In genomic region chr1:236000781-236001180, GRCh38 we compare ENCODE assay signal across 17 cellular contexts.
A peak's percentile ranks its signal among the peaks of the same experiment; 100 is the strongest.
DNase-seq lines count a peak whose midpoint lies in the region; ATAC-seq and TF ChIP-seq lines count a peak whose summit lies in the region.
"Had no signal": no experiment of that assay in that cellular context is flagged by ENCODE, and none has a peak within 500 bp of the region (broad histone marks: within the 10 kb centered on the region; RNA-seq: fewer than 3 reads in every experiment).

No MANE protein-coding gene starts in this region.

- no peaks in the 10 kb centered on the region for H3K36me3 Mint-ChIP-seq in stimulated activated naive CD8-positive, alpha-beta T cell treated with anti-CD3 and anti-CD28 coated beads, Interleukin-15, Interleukin-2, amounts not matched to agents 100 ng/mL and 50 ng/mL, for 24 hours (ENCODE audit: low read depth)
- H3K36me3 Mint-ChIP-seq in activated CD8-positive, alpha-beta T cell treated with anti-CD3 and anti-CD28 coated beads for 36 hours (ENCODE audit: low read depth), result no peaks in the 10 kb centered on the region

- H3K4me3 Mint-ChIP-seq in stimulated activated naive CD8-positive, alpha-beta T cell treated with anti-CD3 and anti-CD28 coated beads, Interleukin-15, Interleukin-2, amounts not matched to agents 100 ng/mL and 50 ng/mL, for 24 hours, result no peak overlapping the region
- no peak overlapping the region for H3K4me3 Mint-ChIP-seq in activated CD8-positive, alpha-beta T cell treated with anti-CD3 and anti-CD28 coated beads for 36 hours
- H3K4me3 Mint-ChIP-seq: WTC11 had no signal

- H3K9me3 Mint-ChIP-seq in stimulated activated naive CD8-positive, alpha-beta T cell treated with anti-CD3 and anti-CD28 coated beads, Interleukin-15, Interleukin-2, amounts not matched to agents 100 ng/mL and 50 ng/mL, for 24 hours, result no peaks in the 10 kb centered on the region
- H3K9me3 Mint-ChIP-seq in activated CD8-positive, alpha-beta T cell treated with anti-CD3 and anti-CD28 coated beads for 36 hours, result peaks cover 2% of the 10 kb centered on the region
- H3K9me3 Mint-ChIP-seq: WTC11 had no signal

- ATAC-seq in stimulated activated naive CD8-positive, alpha-beta T cell treated with anti-CD3 and anti-CD28 coated beads, Interleukin-15, Interleukin-2, amounts not matched to agents 100 U/mL and 50 U/mL, for 24 hours, result no peak
- ATAC-seq in activated CD8-positive, alpha-beta T cell treated with anti-CD3 and anti-CD28 coated beads for 36 hours, result no peak
- ATAC-seq in aorta (ENCODE audit: low FRiP score), result no peak

- peak overlapping the region; percentile 98 for H3K27ac Mint-ChIP-seq in stimulated activated naive CD8-positive, alpha-beta T cell treated with anti-CD3 and anti-CD28 coated beads, Interleukin-15, Interleukin-2, amounts not matched to agents 100 ng/mL and 50 ng/mL, for 24 hours
- H3K27ac Mint-ChIP-seq in activated CD8-positive, alpha-beta T cell treated with anti-CD3 and anti-CD28 coated beads for 36 hours, result peak overlapping the region; percentile 97
- H3K27ac Mint-ChIP-seq: WTC11 had no signal

- H3K9me3 ChIP-seq in esophagus muscularis mucosa, result no peaks in the 10 kb centered on the region
- no peaks in the 10 kb centered on the region for H3K9me3 ChIP-seq in aorta (ENCODE audit: control insufficient read depth, low read length)

- H3K4me1 Mint-ChIP-seq in stimulated activated naive CD8-positive, alpha-beta T cell treated with anti-CD3 and anti-CD28 coated beads, Interleukin-15, Interleukin-2, amounts not matched to agents 100 ng/mL and 50 ng/mL, for 24 hours (ENCODE audit: low read depth), result peaks cover 46% of the 10 kb centered on the region
- H3K4me1 Mint-ChIP-seq in activated CD8-positive, alpha-beta T cell treated with anti-CD3 and anti-CD28 coated beads for 36 hours (ENCODE audit: low read depth), result peaks cover 45% of the 10 kb centered on the region

- no peaks in the 10 kb centered on the region for H3K27me3 Mint-ChIP-seq in stimulated activated naive CD8-positive, alpha-beta T cell treated with anti-CD3 and anti-CD28 coated beads, Interleukin-15, Interleukin-2, amounts not matched to agents 100 ng/mL and 50 ng/mL, for 24 hours
- H3K27me3 Mint-ChIP-seq in activated CD8-positive, alpha-beta T cell treated with anti-CD3 and anti-CD28 coated beads for 36 hours, result peaks cover 2% of the 10 kb centered on the region

- in situ Hi-C loops in GM13976 (cut with MboI; ENCODE audit: low sequenced_read_pairs, unreplicated experiment), result no loop called here

- TF ChIP-seq EP300 in esophagus muscularis mucosa (IDR thresholded peaks at IDR 0.05), result no peak

- H3K27ac ChIP-seq in esophagus muscularis mucosa (replicated peaks in 1 of 4), result peak overlapping the region; percentile 11 to 60 (median 44)
- H3K27ac ChIP-seq in aorta (ENCODE audit: low read depth in 1 of 2, low read length in 2 of 2), result no peak overlapping the region

- POLR2A ChIA-PET in activated CD8-positive, alpha-beta T cell treated with anti-CD3 and anti-CD28 coated beads for 36 hours (lab: Charles Lee), result no interaction called here

- 89% methylated on average over 6 of the region's 6 CpGs for WGBS in esophagus muscularis mucosa
- 92 to 93% methylated on average over 6 of the region's 6 CpGs for WGBS in aorta, 2 donors

- peaks cover 31 to 94% (median 87%) of the 10 kb centered on the region in 4 donors for H3K36me3 ChIP-seq in esophagus muscularis mucosa
- no peaks in the 10 kb centered on the region for H3K36me3 ChIP-seq in aorta (ENCODE audit: control insufficient read depth in 1 of 2, insufficient read depth in 2 of 2, low read length in 1 of 2)

- H3K27me3 ChIP-seq in esophagus muscularis mucosa, result no peaks in the 10 kb centered on the region
- no peaks in the 10 kb centered on the region for H3K27me3 ChIP-seq in aorta (ENCODE audit: control insufficient read depth in 1 of 2, insufficient read depth in 2 of 2, low read length in 1 of 2)

- H3K4me1 ChIP-seq in esophagus muscularis mucosa (peaks cover 16 to 28% (median 20%) of the 10 kb centered on the region in 4 donors), aorta (ENCODE audit: control insufficient read depth in 1 of 2, insufficient read depth in 2 of 2, low read length in 2 of 2) (no peaks in the 10 kb centered on the region)

- intact Hi-C loops in activated CD8-positive, alpha-beta T cell treated with anti-CD3 and anti-CD28 coated beads for 36 hours (cut with micrococcal nuclease), result no loop called here
- intact Hi-C loops in esophagus muscularis mucosa (cut with DNase I) (no loop called here), aorta (cut with DNase I) (loop anchor here in 1 of 2 donors (10.0 kb wide), 1 partner anchor 54 kb away; no protein-coding TSS in a partner anchor)

- DNase-seq in stimulated activated naive CD8-positive, alpha-beta T cell treated with anti-CD3 and anti-CD28 coated beads, Interleukin-15, Interleukin-2, amounts not matched to agents 100 U/mL and 50 U/mL, for 24 hours, result no peak
- DNase-seq in activated CD8-positive, alpha-beta T cell treated with anti-CD3 and anti-CD28 coated beads for 36 hours, result no peak
- no peak for DNase-seq in esophagus muscularis mucosa (ENCODE audit: extremely low spot score)
- DNase-seq in aorta, result no peak
- DNase-seq in activated effector memory CD4-positive, alpha-beta T cell treated with Interleukin-2 at 50 U/mL for 16 hours, result no peak
- DNase-seq in GM13976 (ENCODE audit: low spot score), result no peak
- DNase-seq: activated T-cell treated with anti-CD3 and anti-CD28 coated beads for 4 hours, AML-193, DMS 273 treated with DMSO at 0.1 percent for 48 hours, erythroblast, NCI-H1105 treated with DMSO at 0.1 percent for 48 hours, NCI-H2171, NCI-H774, retina, substantia nigra had no signal

- TF ChIP-seq POLR2A in esophagus muscularis mucosa (IDR thresholded peaks at IDR 0.05; ENCODE audit: low read depth), result no peak

- TF ChIP-seq CTCF in activated CD8-positive, alpha-beta T cell treated with anti-CD3 and anti-CD28 coated beads for 36 hours (IDR thresholded peaks at IDR 0.05), result no peak
- no peak for TF ChIP-seq CTCF in esophagus muscularis mucosa (IDR thresholded peaks at IDR 0.05)
- TF ChIP-seq CTCF in GM13976 (IDR thresholded peaks at IDR 0.05; ENCODE audit: borderline replicate concordance, control extremely low read depth, extremely low read depth, insufficient read depth, missing control alignments), result no peak

- H3K4me3 ChIP-seq in esophagus muscularis mucosa (no peak overlapping the region), aorta (ENCODE audit: low read length in 2 of 2) (no peak overlapping the region)

- CTCF ChIA-PET in activated CD8-positive, alpha-beta T cell treated with anti-CD3 and anti-CD28 coated beads for 36 hours (lab: Charles Lee), result interaction anchor here (0.6 to 3.9 kb wide), 2 partner anchors 29 to 53 kb away, joined by 4 to 22 read pairs; no protein-coding TSS in a partner anchor

Comparison
In these comparisons a context has a peak if more than half of its experiments do, and no peak if none do; other contexts are left out.
1. H3K27ac ChIP-seq: peak in esophagus muscularis mucosa (4 of 4); none in aorta (0 of 2).